In genomic region chr10:45463244-45464116, GRCh38 we compare ENCODE assay signal across 24 cellular contexts.
DNase-seq lines count a peak whose midpoint lies in the region; FAIRE-seq and TF ChIP-seq lines count a peak whose summit lies in the region.
"Had no signal": no experiment of that assay in that cellular context is flagged by ENCODE, and none has a peak within 500 bp of the region (broad histone marks: within the 10 kb centered on the region; RNA-seq: fewer than 3 reads in every experiment).

No MANE protein-coding gene starts in this region.

- H3K4me1 Mint-ChIP-seq in astrocyte (ENCODE audit: low read depth, unreplicated experiment) = peaks cover 24% of the 10 kb centered on the region
- H3K4me1 Mint-ChIP-seq: mesothelial cell of epicardium had no signal

- no peak for TF ChIP-seq CTCF in astrocyte (IDR thresholded peaks at IDR 0.05; ENCODE audit: insufficient read depth, low read depth, low read length)
- no peak for TF ChIP-seq CTCF in esophagus squamous epithelium (IDR thresholded peaks at IDR 0.05)

- no peaks in the 10 kb centered on the region for H3K27me3 Mint-ChIP-seq in astrocyte (ENCODE audit: low read depth, unreplicated experiment)
- H3K27me3 Mint-ChIP-seq: activated CD4-positive, alpha-beta memory T cell treated with anti-CD3 and anti-CD28 coated beads, Interleukin-2, amount 10 ng/mL, durations not matched to agents 7 days and 5 days; activated naive CD4-positive, alpha-beta T cell treated with anti-CD3 and anti-CD28 coated beads, Interleukin-2, amount 50 U/mL, for 24 hours; activated T-cell treated with anti-CD3 and anti-CD28 coated beads, Interleukin-2, amount 50 U/mL, for 24 hours had no signal

- H3K9me3 ChIP-seq in BLaER1 treated with 17β-estradiol and CSF1 and Interleukin-3, amounts not matched to agents 10 nM and 100 nM (replicated peaks in 1 of 11) = peaks cover 0 to 12% (median 0%) of the 10 kb centered on the region in 11 experiments; a peak in 9 of 22 replicates
- H3K9me3 ChIP-seq in astrocyte (ENCODE audit: insufficient read depth, low read depth, low read length) = no peaks in the 10 kb centered on the region
- H3K9me3 ChIP-seq in mononuclear cell (ENCODE audit: low read depth, low read length) = no peaks in the 10 kb centered on the region
- no peaks in the 10 kb centered on the region for H3K9me3 ChIP-seq in esophagus squamous epithelium
- H3K9me3 ChIP-seq: heart right ventricle had no signal

- no peaks in the 10 kb centered on the region for H3K27me3 ChIP-seq in BLaER1 treated with 17β-estradiol and CSF1 and Interleukin-3, amounts not matched to agents 10 nM and 100 nM
- H3K27me3 ChIP-seq in astrocyte (ENCODE audit: insufficient read depth, low read length) (no peaks in the 10 kb centered on the region), mononuclear cell (ENCODE audit: insufficient read depth, low read length) (no peaks in the 10 kb centered on the region), esophagus squamous epithelium (no peaks in the 10 kb centered on the region)
- H3K27me3 ChIP-seq: heart right ventricle had no signal

- peaks cover 2 to 20% (median 10%) of the 10 kb centered on the region in 11 experiments; a peak in 19 of 22 replicates for H3K36me3 ChIP-seq in BLaER1 treated with 17β-estradiol and CSF1 and Interleukin-3, amounts not matched to agents 10 nM and 100 nM
- H3K36me3 ChIP-seq in astrocyte (ENCODE audit: insufficient read depth, low read length) = no peaks in the 10 kb centered on the region
- H3K36me3 ChIP-seq in esophagus squamous epithelium = peaks cover 0 to 51% (median 0%) of the 10 kb centered on the region in 3 donors

- TF ChIP-seq POLR2A in GM19193 (IDR thresholded peaks at IDR 0.05; ENCODE audit: extremely low read depth, insufficient read depth, insufficient read length) (peak; percentile 34), esophagus squamous epithelium (IDR thresholded peaks at IDR 0.05) (no peak)

- H3K4me3 ChIP-seq in BLaER1 treated with 17β-estradiol and CSF1 and Interleukin-3, amounts not matched to agents 10 nM and 100 nM = peak overlapping the region in 5 of 10 experiments; percentile 2 to 52 (median 22); a peak in 5 of 20 replicates
- H3K4me3 ChIP-seq in astrocyte (ENCODE audit: insufficient read depth, low read depth, low read length) (no peak overlapping the region), mononuclear cell (ENCODE audit: low read length) (peak overlapping the region; percentile 4), esophagus squamous epithelium (no peak overlapping the region)
- H3K4me3 ChIP-seq: GM23338 had no signal

- intact Hi-C loops in esophagus squamous epithelium (cut with DNase I) = no loop called here

- H2AFZ ChIP-seq in astrocyte (ENCODE audit: low read depth, low read length) = no peak overlapping the region
- H2AFZ ChIP-seq: GM23338 had no signal

- peaks cover 0 to 9% (median 0%) of the 10 kb centered on the region in 11 experiments; a peak in 1 of 22 replicates for H4K20me1 ChIP-seq in BLaER1 treated with 17β-estradiol and CSF1 and Interleukin-3, amounts not matched to agents 10 nM and 100 nM
- peaks cover 11% of the 10 kb centered on the region for H4K20me1 ChIP-seq in astrocyte (ENCODE audit: insufficient read depth, low read length)

- H3K27ac Mint-ChIP-seq in astrocyte (ENCODE audit: unreplicated experiment) = peak overlapping the region; percentile 78
- H3K27ac Mint-ChIP-seq: activated CD4-positive, alpha-beta memory T cell treated with anti-CD3 and anti-CD28 coated beads, Interleukin-2, amount 10 ng/mL, durations not matched to agents 7 days and 5 days; activated naive CD4-positive, alpha-beta T cell treated with anti-CD3 and anti-CD28 coated beads, Interleukin-2, amount 50 U/mL, for 24 hours; activated T-cell treated with anti-CD3 and anti-CD28 coated beads, Interleukin-2, amount 50 U/mL, for 24 hours; GM23338; mesothelial cell of epicardium had no signal

- H3K9me3 Mint-ChIP-seq in astrocyte (ENCODE audit: unreplicated experiment) = no peaks in the 10 kb centered on the region
- H3K9me3 Mint-ChIP-seq: activated CD4-positive, alpha-beta memory T cell treated with anti-CD3 and anti-CD28 coated beads, Interleukin-2, amount 10 ng/mL, durations not matched to agents 7 days and 5 days; activated naive CD4-positive, alpha-beta T cell treated with anti-CD3 and anti-CD28 coated beads, Interleukin-2, amount 50 U/mL, for 24 hours; activated T-cell treated with anti-CD3 and anti-CD28 coated beads, Interleukin-2, amount 50 U/mL, for 24 hours; GM23338; mesothelial cell of epicardium had no signal

- H3K36me3 Mint-ChIP-seq in astrocyte (ENCODE audit: low read depth, unreplicated experiment) = peaks cover 11% of the 10 kb centered on the region

- peak overlapping the region; percentile 75 to 93 (median 85) for H3K4me2 ChIP-seq in BLaER1 treated with 17β-estradiol and CSF1 and Interleukin-3, amounts not matched to agents 10 nM and 100 nM
- H3K4me2 ChIP-seq in astrocyte (ENCODE audit: low read length) = no peak overlapping the region
- H3K4me2 ChIP-seq: GM23338 had no signal

- no peak overlapping the region for H3K4me3 Mint-ChIP-seq in astrocyte (ENCODE audit: unreplicated experiment)
- H3K4me3 Mint-ChIP-seq: activated CD4-positive, alpha-beta memory T cell treated with anti-CD3 and anti-CD28 coated beads, Interleukin-2, amount 10 ng/mL, durations not matched to agents 7 days and 5 days; activated naive CD4-positive, alpha-beta T cell treated with anti-CD3 and anti-CD28 coated beads, Interleukin-2, amount 50 U/mL, for 24 hours; activated T-cell treated with anti-CD3 and anti-CD28 coated beads, Interleukin-2, amount 50 U/mL, for 24 hours; GM23338; mesothelial cell of epicardium had no signal

- peak overlapping the region; percentile 69 to 94 (median 88) for H3K27ac ChIP-seq in BLaER1 treated with 17β-estradiol and CSF1 and Interleukin-3, amounts not matched to agents 10 nM and 100 nM
- H3K27ac ChIP-seq in astrocyte (ENCODE audit: low read depth, low read length) = no peak overlapping the region
- H3K27ac ChIP-seq in esophagus squamous epithelium = no peak overlapping the region

- H3K4me1 ChIP-seq in BLaER1 treated with 17β-estradiol and CSF1 and Interleukin-3, amounts not matched to agents 10 nM and 100 nM = peaks cover 58 to 96% (median 81%) of the 10 kb centered on the region in 10 experiments
- H3K4me1 ChIP-seq in astrocyte (ENCODE audit: insufficient read depth, low read length) (no peaks in the 10 kb centered on the region), mononuclear cell (ENCODE audit: insufficient read depth, low read length) (peaks cover 64% of the 10 kb centered on the region), esophagus squamous epithelium (peaks cover 0 to 31% (median 3%) of the 10 kb centered on the region in 3 donors)

- no peaks in the 10 kb centered on the region for H3K79me2 ChIP-seq in astrocyte (ENCODE audit: insufficient read depth, low read length)

- peak; percentile 37 for DNase-seq in astrocyte (ENCODE audit: low read depth)
- no peak for DNase-seq in NCI-H82 treated with DMSO at 0.1 percent for 48 hours (lab: John Stamatoyannopoulos, UW; ENCODE audit: unreplicated experiment)
- no peak for DNase-seq in esophagus squamous epithelium (lab: John Stamatoyannopoulos, UW)
- DNase-seq in mucosa of gallbladder (ENCODE audit: low spot score) = no peak
- no peak for DNase-seq in HCEC 1CT
- DNase-seq: activated CD4-positive, alpha-beta memory T cell treated with anti-CD3 and anti-CD28 coated beads, Interleukin-2, amount 10 ng/mL, durations not matched to agents 7 days and 5 days; activated T-cell treated with anti-CD3 and anti-CD28 coated beads, Interleukin-2, amount 50 U/mL, for 24 hours; COR-L47; effector memory CD4-positive, alpha-beta T cell; EL; heart right ventricle; islet precursor cell; NCI-H1092 treated with DMSO at 0.1 percent for 48 hours; NCI-H2107; NCI-H524 treated with DMSO at 0.1 percent for 48 hours; nucleus accumbens; stimulated activated CD4-positive, alpha-beta T cell treated with anti-CD3 and anti-CD28 coated beads, Interleukin-2, amount 100 ng/mL, for 48 hours had no signal

- peak overlapping the region; percentile 40 to 78 (median 62) for H3K9ac ChIP-seq in BLaER1 treated with 17β-estradiol and CSF1 and Interleukin-3, amounts not matched to agents 10 nM and 100 nM
- no peak overlapping the region for H3K9ac ChIP-seq in astrocyte (ENCODE audit: low read length)

- no peak for FAIRE-seq in astrocyte (lab: Jason Lieb, UNC)
- FAIRE-seq: bronchial epithelial cell had no signal

- 92 to 97% methylated on average over 16 to 18 of the region's 23 CpGs for WGBS in esophagus squamous epithelium, 2 donors

Comparison
In these comparisons a context has a peak if more than half of its experiments do, and no peak if none do; other contexts are left out.
1. H3K27ac ChIP-seq: peak in BLaER1 treated with 17β-estradiol and CSF1 and Interleukin-3, amounts not matched to agents 10 nM and 100 nM (11 of 11); none in astrocyte (single experiment) and esophagus squamous epithelium (0 of 4).